8 cellular contexts compared by ENCODE assay signal in genomic region chr2:47784349-47784851, GRCh38. TPM values are rescaled to one million over a fixed set of nuclear protein-coding genes. Genes with fewer than 3 reads are reported as not detected.
A peak's percentile ranks its signal among the peaks of the same experiment; 100 is the strongest.
DNase-seq lines count a peak whose midpoint lies in the region; ATAC-seq and TF ChIP-seq lines count a peak whose summit lies in the region.

No MANE protein-coding gene starts in this region.

- intact Hi-C loops in A673 (cut with micrococcal nuclease; ENCODE audit: unreplicated experiment) (loop anchor here (5.0 kb wide), 1 partner anchor 437 kb away; no protein-coding TSS in a partner anchor), mucosa of descending colon (cut with DNase I, micrococcal nuclease) (no loop called here)

- H3K4me3 ChIP-seq in A673 (ENCODE audit: low read depth, low read length, poor library complexity, severe bottlenecking) (peak overlapping the region; percentile 99), HUES48 (ENCODE audit: low read depth, low read length) (peak overlapping the region; percentile 83), choroid plexus epithelial cell (ENCODE audit: low read depth, low read length) (peak overlapping the region; percentile 87), mucosa of descending colon (peak overlapping the region; percentile 68)

- H3K36me3 ChIP-seq in A673 (ENCODE audit: insufficient read depth, low read length, poor library complexity, severe bottlenecking), result peaks cover 12% of the 10 kb centered on the region
- peaks cover 6% of the 10 kb centered on the region for H3K36me3 ChIP-seq in HUES48 (ENCODE audit: control insufficient read depth, insufficient read depth, low read length)
- no peaks in the 10 kb centered on the region for H3K36me3 ChIP-seq in mucosa of descending colon (ENCODE audit: low read depth)

- CTCF ChIA-PET in A673 (lab: Charles Lee), result no interaction called here

- H3K27ac ChIP-seq in A673 (ENCODE audit: low read depth, low read length, poor library complexity, severe bottlenecking), result no peak overlapping the region
- H3K27ac ChIP-seq in HUES48 (ENCODE audit: low read depth, low read length), result peak overlapping the region; percentile 78

- no peaks in the 10 kb centered on the region for H3K9me3 ChIP-seq in A673 (ENCODE audit: low read depth, low read length, poor library complexity, severe bottlenecking)
- no peaks in the 10 kb centered on the region for H3K9me3 ChIP-seq in HUES48 (ENCODE audit: control insufficient read depth, insufficient read depth, low read length)
- H3K9me3 ChIP-seq in mucosa of descending colon, result no peaks in the 10 kb centered on the region

- H3K4me1 ChIP-seq in A673 (ENCODE audit: insufficient read depth, low read length, poor library complexity, severe bottlenecking) (peaks cover 4% of the 10 kb centered on the region), HUES48 (ENCODE audit: control insufficient read depth, insufficient read depth, low read length) (0 out of 2 replicates have a peak, but pooled peaks cover 5% of the 10 kb centered on the region), mucosa of descending colon (ENCODE audit: low read depth) (peaks cover 18% of the 10 kb centered on the region)

- no peak for TF ChIP-seq CTCF in A673 (conservative IDR thresholded peaks at IDR 0.05; ENCODE audit: low read depth, low read length)
- TF ChIP-seq CTCF in choroid plexus epithelial cell (conservative IDR thresholded peaks at IDR 0.05; ENCODE audit: low read depth, low read length), result no peak
- no peak for TF ChIP-seq CTCF in mucosa of descending colon (IDR thresholded peaks at IDR 0.05)

- ATAC-seq in mucosa of descending colon (no peak), GM21529 (IDR thresholded peaks at IDR 0.05; ENCODE audit: unreplicated experiment) (no peak), GM18867 (IDR thresholded peaks at IDR 0.05; ENCODE audit: unreplicated experiment) (no peak), HG03135 (IDR thresholded peaks at IDR 0.05; ENCODE audit: unreplicated experiment) (no peak)

- peak overlapping the region; percentile 76 for H3K9ac ChIP-seq in HUES48 (ENCODE audit: low read depth, low read length)

- POLR2A ChIA-PET in A673 (lab: Charles Lee; ENCODE audit: low non-redundant PET), result no interaction called here

- H3K27me3 ChIP-seq in A673 (replicated peaks; ENCODE audit: insufficient read depth, low read depth, low read length, poor library complexity), result no peaks in the 10 kb centered on the region
- H3K27me3 ChIP-seq in HUES48 (ENCODE audit: control insufficient read depth, insufficient read depth, low read length), result no peaks in the 10 kb centered on the region

- no peak for DNase-seq in A673 (ENCODE audit: low spot score)
- DNase-seq in choroid plexus epithelial cell (ENCODE audit: low read depth), result no peak
- DNase-seq in mucosa of descending colon, result peak in 2 of 3 donors; percentile 35 to 44
- no peak for DNase-seq in NCI-H1092 treated with DMSO at 0.1 percent for 48 hours (lab: John Stamatoyannopoulos, UW)

- BruUV-seq in A673 (replicated peaks; lab: Mats Ljungman, UMichigan), result no TSS peak

RNA-seq across cellular contexts. Expression of gene MSH6, which starts 1.5 kb away (rescaled TPM):
- total RNA-seq in A673 (2021), result 182 and 189 TPM in 2 replicates
- 10 to 100 TPM; 12.0 to 42.1 (median 21.8) TPM for total RNA-seq in mucosa of descending colon

Comparison
In these comparisons a context has a peak if more than half of its experiments do, and no peak if none do; other contexts are left out.
1. DNase-seq: peak in mucosa of descending colon (2 of 3); none in A673 (single experiment), choroid plexus epithelial cell (single experiment) and NCI-H1092 treated with DMSO at 0.1 percent for 48 hours (single experiment).
2. Peak in every context shown above with its lines, with median percentiles within 50 percentile points of each other: H3K4me3 ChIP-seq.